19 cellular contexts compared by ENCODE assay signal in the genomic region with DNA sequence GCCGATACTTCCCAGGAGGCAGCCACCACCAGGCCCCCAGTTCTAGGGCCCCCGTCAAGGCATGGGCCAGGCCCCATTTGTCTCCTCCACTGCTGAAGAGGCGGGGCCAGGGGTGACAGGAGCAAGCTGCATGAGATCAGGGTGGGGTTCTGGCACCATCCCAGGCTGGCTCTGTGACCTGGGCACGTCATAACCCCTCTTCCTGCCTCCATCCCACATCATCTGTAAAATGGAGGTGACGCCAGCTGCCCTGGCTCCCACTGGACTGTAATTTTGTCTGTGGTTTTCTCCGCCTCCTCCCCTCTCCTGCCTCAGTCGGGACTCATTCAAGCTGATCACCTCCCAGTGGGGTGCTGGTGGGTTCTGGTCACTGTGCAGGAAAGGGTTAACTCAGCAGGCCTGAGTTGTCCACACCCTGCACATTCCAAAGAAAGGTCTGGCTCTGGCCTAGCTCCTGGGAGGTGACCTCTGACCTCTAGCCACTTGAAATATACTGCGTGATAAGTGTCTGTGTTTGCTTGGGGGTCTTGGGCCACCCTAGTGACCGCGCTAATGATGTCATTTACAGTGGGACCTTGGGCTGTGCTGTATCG.
DNase-seq lines count a peak whose midpoint lies in the region; ATAC-seq and TF ChIP-seq lines count a peak whose summit lies in the region.
"Had no signal": no experiment of that assay in that cellular context is flagged by ENCODE, and none has a peak within 500 bp of the region (broad histone marks: within the 10 kb centered on the region; RNA-seq: fewer than 3 reads in every experiment).

No MANE protein-coding gene starts in this region.

- H3K4me3 Mint-ChIP-seq in HFFc6 (no peak overlapping the region), progenitor cell of endocrine pancreas (ENCODE audit: low read depth) (no peak overlapping the region)
- H3K4me3 Mint-ChIP-seq: activated B cell treated with CpG ODN at 0.5 μM for 24 hours; T-helper 1 cell treated with Interleukin-12 subunit alpha and Interleukin-12 subunit beta and Interleukin-4 antibody, amounts not matched to agents 30 μg/mL and 1 μg/mL, for 36 hours had no signal

- peaks cover 53 to 86% (median 85%) of the 10 kb centered on the region in 10 experiments for H3K4me1 ChIP-seq in BLaER1 treated with 17β-estradiol and CSF1 and Interleukin-3, amounts not matched to agents 10 nM and 100 nM
- no peaks in the 10 kb centered on the region for H3K4me1 ChIP-seq in foreskin keratinocyte
- H3K4me1 ChIP-seq in thyroid gland: peaks cover 18 to 30% of the 10 kb centered on the region in 2 donors
- H3K4me1 ChIP-seq in gastrocnemius medialis: peaks cover 15 to 23% of the 10 kb centered on the region in 2 donors

- in situ Hi-C loops in gastrocnemius medialis (cut with MboI; ENCODE audit: low sequenced_read_pairs in 4 of 4): loop anchor here in 1 of 4 donors (25.0 kb wide), 1 partner anchor 283 kb away; no protein-coding TSS in a partner anchor

- 85 to 94% methylated on average over 7 to 11 of the region's 11 CpGs for WGBS in thyroid gland, 2 donors

- no peaks in the 10 kb centered on the region for H3K36me3 ChIP-seq in BLaER1 treated with 17β-estradiol and CSF1 and Interleukin-3, amounts not matched to agents 10 nM and 100 nM
- H3K36me3 ChIP-seq in thyroid gland: no peaks in the 10 kb centered on the region
- no peaks in the 10 kb centered on the region for H3K36me3 ChIP-seq in gastrocnemius medialis
- H3K36me3 ChIP-seq: adrenal gland, sigmoid colon had no signal

- H3K27ac ChIP-seq in BLaER1 treated with 17β-estradiol and CSF1 and Interleukin-3, amounts not matched to agents 10 nM and 100 nM: peak overlapping the region in 9 of 11 experiments; percentile 84 to 100 (median 97); a peak in 18 of 22 replicates
- no peak overlapping the region for H3K27ac ChIP-seq in foreskin keratinocyte
- H3K27ac ChIP-seq in thyroid gland: no peak overlapping the region
- no peak overlapping the region for H3K27ac ChIP-seq in gastrocnemius medialis
- H3K27ac ChIP-seq: C4-2B had no signal

- H3K9me3 Mint-ChIP-seq in HFFc6 (no peaks in the 10 kb centered on the region), progenitor cell of endocrine pancreas (ENCODE audit: low read depth) (no peaks in the 10 kb centered on the region)
- H3K9me3 Mint-ChIP-seq: IgD-negative memory B cell had no signal

- H4K20me1 ChIP-seq in BLaER1 treated with 17β-estradiol and CSF1 and Interleukin-3, amounts not matched to agents 10 nM and 100 nM: peaks cover 0 to 7% (median 0%) of the 10 kb centered on the region in 11 experiments; a peak in 2 of 22 replicates

- no peak for DNase-seq in HFFc6
- peak; percentile 33 for DNase-seq in fibroblast of the aortic adventitia (ENCODE audit: low read depth)
- DNase-seq in progenitor cell of endocrine pancreas (ENCODE audit: low spot score, unreplicated experiment): no peak
- DNase-seq in foreskin keratinocyte: no peak
- DNase-seq in thyroid gland: no peak
- DNase-seq in gastrocnemius medialis: no peak
- no peak for DNase-seq in nucleus accumbens (lab: John Stamatoyannopoulos, UW)
- DNase-seq: activated B cell treated with CpG ODN at 0.5 μM for 24 hours, adrenal gland, H7, NCI-H1092, NCI-H2081 treated with DMSO at 0.1 percent for 48 hours, NCI-H510A, sigmoid colon had no signal

- peaks cover 51% of the 10 kb centered on the region for H3K4me1 Mint-ChIP-seq in HFFc6 (ENCODE audit: low read depth)
- H3K4me1 Mint-ChIP-seq in progenitor cell of endocrine pancreas (ENCODE audit: low read depth): peaks cover 9% of the 10 kb centered on the region

- H3K4me2 ChIP-seq in BLaER1 treated with 17β-estradiol and CSF1 and Interleukin-3, amounts not matched to agents 10 nM and 100 nM: peak overlapping the region; percentile 83 to 98 (median 89)

- intact Hi-C loops in thyroid gland (cut with DNase I): loop anchor here (10.0 kb wide), 1 partner anchor 180 kb away; no protein-coding TSS in a partner anchor
- intact Hi-C loops in gastrocnemius medialis (cut with DNase I; ENCODE audit: low total_unique reads): no loop called here

- no peaks in the 10 kb centered on the region for H3K9me3 ChIP-seq in BLaER1 treated with 17β-estradiol and CSF1 and Interleukin-3, amounts not matched to agents 10 nM and 100 nM (replicated peaks in 1 of 11)
- H3K9me3 ChIP-seq in thyroid gland (no peaks in the 10 kb centered on the region), gastrocnemius medialis (no peaks in the 10 kb centered on the region)
- H3K9me3 ChIP-seq: adrenal gland, sigmoid colon had no signal

- H3K27me3 Mint-ChIP-seq in HFFc6 (ENCODE audit: insufficient read depth) (peaks cover 3% of the 10 kb centered on the region; the same call in 1 of the 2 replicates), progenitor cell of endocrine pancreas (peaks cover 5% of the 10 kb centered on the region)
- H3K27me3 Mint-ChIP-seq: activated B cell treated with CpG ODN at 0.5 μM for 24 hours, IgD-negative memory B cell had no signal

- no peak for TF ChIP-seq POLR2A in thyroid gland (IDR thresholded peaks at IDR 0.05)
- no peak for TF ChIP-seq POLR2A in gastrocnemius medialis (IDR thresholded peaks at IDR 0.05)

- H3K27me3 ChIP-seq in BLaER1 treated with 17β-estradiol and CSF1 and Interleukin-3, amounts not matched to agents 10 nM and 100 nM: no peaks in the 10 kb centered on the region
- H3K27me3 ChIP-seq in foreskin keratinocyte (no peaks in the 10 kb centered on the region), thyroid gland (no peaks in the 10 kb centered on the region), gastrocnemius medialis (no peaks in the 10 kb centered on the region)
- H3K27me3 ChIP-seq: adrenal gland, sigmoid colon had no signal

- TF ChIP-seq CTCF in HFFc6 (IDR thresholded peaks at IDR 0.05) (no peak), fibroblast of the aortic adventitia (IDR thresholded peaks at IDR 0.05; ENCODE audit: insufficient read depth, low read length) (no peak), progenitor cell of endocrine pancreas (IDR thresholded peaks at IDR 0.05; ENCODE audit: unreplicated experiment) (no peak), foreskin keratinocyte (conservative IDR thresholded peaks at IDR 0.05) (no peak), thyroid gland (IDR thresholded peaks at IDR 0.05) (no peak), gastrocnemius medialis (IDR thresholded peaks at IDR 0.05 in 4 of 5, conservative IDR thresholded peaks at IDR 0.05 in 1 of 5) (no peak)

- H3K27ac Mint-ChIP-seq in HFFc6: peak overlapping the region; percentile 100
- peak overlapping the region; percentile 76 for H3K27ac Mint-ChIP-seq in progenitor cell of endocrine pancreas
- H3K27ac Mint-ChIP-seq: activated B cell treated with CpG ODN at 0.5 μM for 24 hours; IgD-negative memory B cell; T-helper 1 cell treated with Interleukin-12 subunit alpha and Interleukin-12 subunit beta and Interleukin-4 antibody, amounts not matched to agents 30 μg/mL and 1 μg/mL, for 36 hours had no signal

- no peak for ATAC-seq in foreskin keratinocyte
- ATAC-seq in gastrocnemius medialis: no peak

- peak overlapping the region in 7 of 11 experiments; percentile 77 to 95 (median 85); a peak in 13 of 22 replicates for H3K9ac ChIP-seq in BLaER1 treated with 17β-estradiol and CSF1 and Interleukin-3, amounts not matched to agents 10 nM and 100 nM

- H3K36me3 Mint-ChIP-seq in HFFc6 (ENCODE audit: low read depth): no peaks in the 10 kb centered on the region
- H3K36me3 Mint-ChIP-seq in progenitor cell of endocrine pancreas (ENCODE audit: insufficient read depth): no peaks in the 10 kb centered on the region
- H3K36me3 Mint-ChIP-seq: IgD-negative memory B cell had no signal

- peak overlapping the region in 1 of 10 experiments; percentile 18; a peak in 1 of 20 replicates for H3K4me3 ChIP-seq in BLaER1 treated with 17β-estradiol and CSF1 and Interleukin-3, amounts not matched to agents 10 nM and 100 nM
- no peak overlapping the region for H3K4me3 ChIP-seq in fibroblast of the aortic adventitia (ENCODE audit: low read depth, low read length)
- H3K4me3 ChIP-seq in thyroid gland (replicated peaks in 1 of 3): no peak overlapping the region
- no peak overlapping the region for H3K4me3 ChIP-seq in gastrocnemius medialis
- H3K4me3 ChIP-seq: adrenal gland, lung, sigmoid colon had no signal

Comparison
In these comparisons a context has a peak if more than half of its experiments do, and no peak if none do; other contexts are left out.
1. H3K27ac ChIP-seq: peak in BLaER1 treated with 17β-estradiol and CSF1 and Interleukin-3, amounts not matched to agents 10 nM and 100 nM (9 of 11); none in foreskin keratinocyte (single experiment), thyroid gland (0 of 3) and gastrocnemius medialis (0 of 4).